23 cellular contexts compared by ENCODE assay signal in the genomic region with DNA sequence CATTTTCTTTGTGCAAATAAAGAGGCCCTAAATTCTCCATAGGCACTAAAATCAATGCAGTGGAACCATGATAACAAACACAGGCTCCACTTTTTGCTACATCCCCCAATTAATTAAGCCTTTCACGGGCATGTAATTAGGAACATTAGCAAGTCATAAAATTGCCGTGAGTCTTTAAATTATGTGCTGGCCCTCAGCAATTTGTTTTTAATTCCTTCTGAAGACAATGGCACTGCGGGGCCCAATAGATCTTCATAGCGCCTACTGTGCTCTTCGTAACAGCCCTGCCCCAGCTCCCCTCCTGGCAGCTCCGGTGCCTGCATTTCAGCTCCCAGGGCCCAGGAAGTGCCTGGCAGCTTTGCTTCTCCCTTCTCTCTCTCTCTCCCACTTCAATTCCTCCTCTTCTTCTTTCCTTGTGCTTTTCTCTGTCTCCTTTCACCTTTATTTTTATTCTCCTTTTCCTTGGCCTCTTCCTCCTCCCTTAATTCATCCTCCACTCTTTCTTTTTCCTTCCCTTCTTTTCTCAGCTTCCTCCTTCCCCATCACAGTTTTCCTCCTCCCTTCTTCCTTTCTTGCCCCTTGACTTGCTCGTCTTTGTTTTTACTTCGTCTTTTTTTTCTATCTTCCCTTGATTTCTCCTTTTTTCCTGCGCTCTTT.
DNase-seq lines count a peak whose midpoint lies in the region; TF ChIP-seq lines count a peak whose summit lies in the region.
"Had no signal": no experiment of that assay in that cellular context is flagged by ENCODE, and none has a peak within 500 bp of the region (broad histone marks: within the 10 kb centered on the region; RNA-seq: fewer than 3 reads in every experiment).

No MANE protein-coding gene starts in this region.

- DNase-seq in COR-L47 (lab: John Stamatoyannopoulos, UW) (peak; percentile 84), HEK293T (ENCODE audit: extremely low spot score) (peak; percentile 32), kidney epithelial cell (ENCODE audit: low read depth) (no peak), posterior vena cava (ENCODE audit: low spot score) (no peak), GM23248 (no peak)
- DNase-seq in activated naive CD4-positive, alpha-beta T cell treated with Interleukin-2 at 50 U/mL for 16 hours = no peak
- DNase-seq in activated CD4-positive, alpha-beta T cell treated with anti-CD3 and anti-CD28 coated beads for 1 hour = no peak
- DNase-seq: activated CD4-positive, CD25-positive, alpha-beta regulatory T cell treated with anti-CD3 and anti-CD28 coated beads, Interleukin-2, amount 50 U/mL, for 72 hours; activated CD8-positive, alpha-beta T cell treated with anti-CD3 and anti-CD28 coated beads for 36 hours; CD4-positive, CD25-positive, alpha-beta regulatory T cell; EL; heart right ventricle; MV-4-11; NCI-H2029 treated with DMSO at 0.1 percent for 48 hours; NCI-H446 treated with DMSO at 0.1 percent for 48 hours; SJCRH30; stomach; tibial artery had no signal

- no peaks in the 10 kb centered on the region for H4K20me1 ChIP-seq in GM23248 (ENCODE audit: insufficient read depth)

- peak overlapping the region in 1 of 5 experiments; percentile 30 for H3K4me3 Mint-ChIP-seq in brain
- H3K4me3 Mint-ChIP-seq: activated CD8-positive, alpha-beta T cell treated with anti-CD3 and anti-CD28 coated beads for 36 hours had no signal

- no peak overlapping the region for H3K9ac ChIP-seq in GM23248
- H3K9ac ChIP-seq: KMS-11 had no signal

- peaks cover 5 to 10% (median 7%) of the 10 kb centered on the region in 5 experiments for H3K9me3 Mint-ChIP-seq in brain

- no peak overlapping the region for H3K4me2 ChIP-seq in GM23248 (ENCODE audit: unreplicated experiment)
- H3K4me2 ChIP-seq: KMS-11 had no signal

- in situ Hi-C loops in GM23248 (cut with MboI) = no loop called here

- no peaks in the 10 kb centered on the region for H3K4me1 ChIP-seq in GM23248 (ENCODE audit: insufficient read depth)
- H3K4me1 ChIP-seq: heart right ventricle, SJCRH30, stomach, tibial artery had no signal

- H3K9me3 ChIP-seq in GM23248 (ENCODE audit: low read depth) = no peaks in the 10 kb centered on the region
- H3K9me3 ChIP-seq: neutrophil had no signal

- H3K27me3 ChIP-seq in kidney epithelial cell (ENCODE audit: control insufficient read depth, insufficient read depth, low read length) = no peaks in the 10 kb centered on the region
- peaks cover 9% of the 10 kb centered on the region for H3K27me3 ChIP-seq in GM23248 (replicated peaks; ENCODE audit: insufficient read depth)
- H3K27me3 ChIP-seq: SJCRH30 had no signal

- no peak overlapping the region for H3K4me3 ChIP-seq in kidney epithelial cell (ENCODE audit: low read depth, low read length)
- no peak overlapping the region for H3K4me3 ChIP-seq in GM23248
- H3K4me3 ChIP-seq: heart right ventricle, lung, SJCRH30, stomach, tibial artery had no signal

- no peaks in the 10 kb centered on the region for H3K9me2 ChIP-seq in GM23248 (ENCODE audit: insufficient read depth)

- 37 to 38% methylated on average over 9 of the region's 9 CpGs for WGBS in GM23248 (ENCODE audit: low coverage in 1 of 2, low lambda C conversion rate in 2 of 2, missing lambda C conversion rate in 2 of 2), 2 experiments

- H3F3A ChIP-seq in GM23248 (ENCODE audit: insufficient read depth) = no peaks in the 10 kb centered on the region

- no peak overlapping the region for H3K27ac ChIP-seq in GM23248
- H3K27ac ChIP-seq: epithelial cell of prostate, heart right ventricle, KMS-11, neutrophil, SJCRH30, stomach, tibial artery had no signal

- H3K4me1 Mint-ChIP-seq in brain = peaks cover 14% of the 10 kb centered on the region
- H3K4me1 Mint-ChIP-seq: CD4-positive, CD25-positive, alpha-beta regulatory T cell had no signal

- H3K36me3 ChIP-seq in kidney epithelial cell (ENCODE audit: control insufficient read depth, insufficient read depth, low read length) (no peaks in the 10 kb centered on the region), GM23248 (ENCODE audit: low read depth) (no peaks in the 10 kb centered on the region)
- H3K36me3 ChIP-seq: heart right ventricle, neutrophil, SJCRH30, stomach, tibial artery had no signal

- intact Hi-C loops in posterior vena cava (cut with DNase I) = no loop called here

- no peak overlapping the region for H2AFZ ChIP-seq in GM23248

- H3K36me3 Mint-ChIP-seq in brain = no peaks in the 10 kb centered on the region
- H3K36me3 Mint-ChIP-seq: CD4-positive, CD25-positive, alpha-beta regulatory T cell had no signal

- POLR2A ChIA-PET in HEK293T (lab: Yijun Ruan, JAX) = no interaction called here

- no peak for TF ChIP-seq CTCF in brain (conservative IDR thresholded peaks at IDR 0.05)
- peak; percentile 52 for TF ChIP-seq CTCF in kidney epithelial cell (IDR thresholded peaks at IDR 0.05; ENCODE audit: insufficient read depth, low read length, poor library complexity, severe bottlenecking)

- CTCF ChIA-PET in HEK293T (lab: Yijun Ruan, JAX) = no interaction called here

- H3K79me2 ChIP-seq in GM23248 (ENCODE audit: insufficient read depth) = no peaks in the 10 kb centered on the region

- H3K27ac Mint-ChIP-seq in brain = peak overlapping the region in 3 of 5 experiments; percentile 24 to 33 (median 29)
- H3K27ac Mint-ChIP-seq: activated CD8-positive, alpha-beta T cell treated with anti-CD3 and anti-CD28 coated beads for 36 hours; CD4-positive, CD25-positive, alpha-beta regulatory T cell had no signal

- peaks cover 40% of the 10 kb centered on the region for H3K27me3 Mint-ChIP-seq in brain

TF ChIP-seq in HEK293T, 16 proteins besides CTCF, POLR2A, EP300 and RAD21:
- TF ChIP-seq NFRKB (IDR thresholded peaks at IDR 0.05) = no peak
- TF ChIP-seq HDGF (IDR thresholded peaks at IDR 0.05; ENCODE audit: borderline replicate concordance) = no peak
- no peak for TF ChIP-seq TARDBP (IDR thresholded peaks at IDR 0.05)
- TF ChIP-seq LEF1 (IDR thresholded peaks at IDR 0.05; ENCODE audit: borderline replicate concordance) = no peak
- no peak for TF ChIP-seq BHLHE40 (IDR thresholded peaks at IDR 0.05; ENCODE audit: borderline replicate concordance)
- no peak for TF ChIP-seq CTBP1 (IDR thresholded peaks at IDR 0.05; ENCODE audit: borderline replicate concordance)
- TF ChIP-seq, protein P1, sequence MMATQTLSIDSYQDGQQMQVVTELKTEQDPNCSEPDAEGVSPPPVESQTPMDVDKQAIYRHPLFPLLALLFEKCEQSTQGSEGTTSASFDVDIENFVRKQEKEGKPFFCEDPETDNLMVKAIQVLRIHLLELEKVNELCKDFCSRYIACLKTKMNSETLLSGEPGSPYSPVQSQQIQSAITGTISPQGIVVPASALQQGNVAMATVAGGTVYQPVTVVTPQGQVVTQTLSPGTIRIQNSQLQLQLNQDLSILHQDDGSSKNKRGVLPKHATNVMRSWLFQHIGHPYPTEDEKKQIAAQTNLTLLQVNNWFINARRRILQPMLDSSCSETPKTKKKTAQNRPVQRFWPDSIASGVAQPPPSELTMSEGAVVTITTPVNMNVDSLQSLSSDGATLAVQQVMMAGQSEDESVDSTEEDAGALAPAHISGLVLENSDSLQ (IDR thresholded peaks at IDR 0.05) = no peak
- TF ChIP-seq SUZ12 (IDR thresholded peaks at IDR 0.05) = no peak
- no peak for TF ChIP-seq ARNT (IDR thresholded peaks at IDR 0.05)
- TF ChIP-seq L3MBTL2 (conservative IDR thresholded peaks at IDR 0.05) = no peak
- TF ChIP-seq FOXM1 (IDR thresholded peaks at IDR 0.05; ENCODE audit: borderline replicate concordance) = no peak
TF ChIP-seq in HEK293T: peak in this region for 0.

Comparison
In these comparisons a context has a peak if more than half of its experiments do, and no peak if none do; other contexts are left out.
1. DNase-seq: peak in COR-L47 (single experiment) and HEK293T (single experiment); none in kidney epithelial cell (single experiment), posterior vena cava (single experiment), activated naive CD4-positive, alpha-beta T cell treated with Interleukin-2 at 50 U/mL for 16 hours (single experiment), activated CD4-positive, alpha-beta T cell treated with anti-CD3 and anti-CD28 coated beads for 1 hour (single experiment) and GM23248 (single experiment).